In genomic region chr12:79685068-79685467, GRCh38 we compare ENCODE assay signal across 1 cellular context.
TF ChIP-seq lines count a peak whose summit lies in the region.

No MANE protein-coding gene starts in this region.

TF ChIP-seq in endothelial cell of umbilical vein, 7 proteins besides CTCF, POLR2A, EP300 and RAD21:
- TF ChIP-seq JUN (IDR thresholded peaks at IDR 0.05; ENCODE audit: borderline replicate concordance, insufficient read depth, insufficient read length, low read depth) (peak; percentile 81), FOS (IDR thresholded peaks at IDR 0.05; ENCODE audit: borderline replicate concordance, insufficient read depth, low read length) (peak; percentile 89), MAX (IDR thresholded peaks at IDR 0.05; ENCODE audit: insufficient read depth, insufficient read length) (no peak), GATA2 (IDR thresholded peaks at IDR 0.05; ENCODE audit: insufficient read depth, insufficient read length, low read depth, low read length) (no peak), POLR2AphosphoS5 (IDR thresholded peaks at IDR 0.05; ENCODE audit: insufficient read depth, low read depth, low read length) (no peak), EZH2 (IDR thresholded peaks at IDR 0.05; ENCODE audit: borderline replicate concordance, low read depth, low read length, severe bottlenecking) (no peak), MYC (IDR thresholded peaks at IDR 0.05; ENCODE audit: low read depth, low read length) (no peak)
